8 cellular contexts compared by ENCODE assay signal in genomic region chr4:158778065-158778711, GRCh38. TPM values are rescaled to one million over a fixed set of nuclear protein-coding genes. Genes with fewer than 3 reads are reported as not detected.
DNase-seq lines count a peak whose midpoint lies in the region; ATAC-seq, FAIRE-seq and TF ChIP-seq lines count a peak whose summit lies in the region.

No MANE protein-coding gene starts in this region.

- H3K79me2 ChIP-seq in GM23338 (replicated peaks; ENCODE audit: insufficient read depth), result peaks cover 80% of the 10 kb centered on the region

- ATAC-seq in HG03135 (IDR thresholded peaks at IDR 0.05; ENCODE audit: unreplicated experiment), result peak; percentile 99
- no peak; the same call in 1 of the 3 replicates for ATAC-seq in SK-N-SH treated with all-trans-retinoic acid at 6 μM for 48 hours
- ATAC-seq in GM23338, result no peak

- peak overlapping the region; percentile 80 for H3K4me3 Mint-ChIP-seq in activated naive CD4-positive, alpha-beta T cell treated with anti-CD3 and anti-CD28 coated beads, Interleukin-2, amount 50 U/mL, for 24 hours
- H3K4me3 Mint-ChIP-seq in activated naive CD8-positive, alpha-beta T cell, result peak overlapping the region; percentile 42
- no peak overlapping the region for H3K4me3 Mint-ChIP-seq in GM23338

- H3K4me1 ChIP-seq in GM23338 (ENCODE audit: insufficient read depth), result peaks cover 10% of the 10 kb centered on the region; the same call in 1 of the 2 replicates

- H3K27me3 ChIP-seq in GM23338 (ENCODE audit: insufficient read depth), result no peaks in the 10 kb centered on the region

- H3K36me3 Mint-ChIP-seq in activated naive CD4-positive, alpha-beta T cell treated with anti-CD3 and anti-CD28 coated beads, Interleukin-2, amount 50 U/mL, for 24 hours, result no peaks in the 10 kb centered on the region
- no peaks in the 10 kb centered on the region for H3K36me3 Mint-ChIP-seq in activated naive CD8-positive, alpha-beta T cell
- H3K36me3 Mint-ChIP-seq in GM23338 (ENCODE audit: low read depth), result no peaks in the 10 kb centered on the region

- H3K4me2 ChIP-seq in GM23338, result no peak overlapping the region

- DNase-seq in activated naive CD4-positive, alpha-beta T cell treated with anti-CD3 and anti-CD28 coated beads, Interleukin-2, amount 50 U/mL, for 16 hours, result no peak
- DNase-seq in frontal cortex (ENCODE audit: low spot score in 2 of 2) (no peak), D721Med (ENCODE audit: insufficient read length, low spot score) (no peak), GM23338 (ENCODE audit: low spot score) (no peak)

- no peaks in the 10 kb centered on the region for H3K27me3 Mint-ChIP-seq in activated naive CD4-positive, alpha-beta T cell treated with anti-CD3 and anti-CD28 coated beads, Interleukin-2, amount 50 U/mL, for 24 hours
- H3K27me3 Mint-ChIP-seq in activated naive CD8-positive, alpha-beta T cell, result no peaks in the 10 kb centered on the region
- H3K27me3 Mint-ChIP-seq in GM23338 (ENCODE audit: insufficient read depth, low read depth, poor library complexity), result no peaks in the 10 kb centered on the region

- FAIRE-seq in frontal cortex (lab: Jason Lieb, UNC), result no peak
- FAIRE-seq in D721Med (lab: Jason Lieb, UNC), result no peak

- TF ChIP-seq CTCF in D721Med (IDR thresholded peaks at IDR 0.05; ENCODE audit: insufficient read depth, missing control alignments) (no peak), GM23338 (conservative IDR thresholded peaks at IDR 0.05; ENCODE audit: low read depth in 2 of 2) (no peak)

- no peaks in the 10 kb centered on the region for H3F3A ChIP-seq in GM23338 (replicated peaks; ENCODE audit: low read depth)

- no peak overlapping the region for H3K27ac ChIP-seq in GM23338 (ENCODE audit: low read depth)

- no peaks in the 10 kb centered on the region for H3K9me2 ChIP-seq in GM23338 (ENCODE audit: insufficient read depth)

- H3K4me1 Mint-ChIP-seq in activated naive CD4-positive, alpha-beta T cell treated with anti-CD3 and anti-CD28 coated beads, Interleukin-2, amount 50 U/mL, for 24 hours, result peaks cover 57% of the 10 kb centered on the region
- H3K4me1 Mint-ChIP-seq in activated naive CD8-positive, alpha-beta T cell (ENCODE audit: low read depth), result peaks cover 46% of the 10 kb centered on the region
- H3K4me1 Mint-ChIP-seq in GM23338, result peaks cover 42% of the 10 kb centered on the region

- no peaks in the 10 kb centered on the region for H3K9me3 Mint-ChIP-seq in activated naive CD4-positive, alpha-beta T cell treated with anti-CD3 and anti-CD28 coated beads, Interleukin-2, amount 50 U/mL, for 24 hours
- H3K9me3 Mint-ChIP-seq in activated naive CD8-positive, alpha-beta T cell (ENCODE audit: low read depth), result no peaks in the 10 kb centered on the region
- no peaks in the 10 kb centered on the region for H3K9me3 Mint-ChIP-seq in GM23338

- H2AFZ ChIP-seq in GM23338, result no peak overlapping the region

- H3K4me3 ChIP-seq in GM23338, result no peak overlapping the region

- peak overlapping the region; percentile 87 for H3K27ac Mint-ChIP-seq in activated naive CD4-positive, alpha-beta T cell treated with anti-CD3 and anti-CD28 coated beads, Interleukin-2, amount 50 U/mL, for 24 hours
- H3K27ac Mint-ChIP-seq in activated naive CD8-positive, alpha-beta T cell, result peak overlapping the region; percentile 74
- H3K27ac Mint-ChIP-seq in GM23338, result no peak overlapping the region

- no peaks in the 10 kb centered on the region for H3K36me3 ChIP-seq in GM23338 (ENCODE audit: insufficient read depth)

- 0 out of 2 replicates have a peak, but pooled peaks cover 4% of the 10 kb centered on the region for H4K20me1 ChIP-seq in GM23338 (replicated peaks; ENCODE audit: insufficient read depth)

TF ChIP-seq in SK-N-SH treated with all-trans-retinoic acid at 6 μM for 48 hours, 23 proteins besides CTCF, POLR2A, EP300 and RAD21 (continues in another document):
- TF ChIP-seq ZNF565 (CRISPR knock-in tag; conservative IDR thresholded peaks at IDR 0.05; ENCODE audit: low read depth) (no peak), ZNF8 (CRISPR knock-in tag; IDR thresholded peaks at IDR 0.05) (no peak), SNAI2 (CRISPR knock-in tag; IDR thresholded peaks at IDR 0.05) (no peak), PATZ1 (CRISPR knock-in tag; IDR thresholded peaks at IDR 0.05; ENCODE audit: borderline replicate concordance) (no peak), ESRRG (CRISPR knock-in tag; IDR thresholded peaks at IDR 0.05) (no peak), ZNF70 (CRISPR knock-in tag; IDR thresholded peaks at IDR 0.05) (no peak), CSRNP3 (CRISPR knock-in tag; IDR thresholded peaks at IDR 0.05) (no peak)

TF ChIP-seq in GM23338, 12 proteins besides CTCF, POLR2A, EP300 and RAD21 (continues in another document):
- no peak for TF ChIP-seq EZH2phosphoT487 (IDR thresholded peaks at IDR 0.05; ENCODE audit: unreplicated experiment)
- TF ChIP-seq ETS1 (IDR thresholded peaks at IDR 0.05), result no peak
- no peak for TF ChIP-seq ZNF114 (CRISPR knock-in tag; IDR thresholded peaks at IDR 0.05)
- TF ChIP-seq JUNB (IDR thresholded peaks at IDR 0.05; ENCODE audit: unreplicated experiment), result no peak
- TF ChIP-seq EZH2 (IDR thresholded peaks at IDR 0.05; ENCODE audit: low read depth, unreplicated experiment), result no peak
- no peak for TF ChIP-seq POLR2AphosphoS5 (IDR thresholded peaks at IDR 0.05; ENCODE audit: low read depth)
- no peak for TF ChIP-seq NANOG (IDR thresholded peaks at IDR 0.05; ENCODE audit: borderline replicate concordance)
- TF ChIP-seq CREB1 (CRISPR knock-in tag; IDR thresholded peaks at IDR 0.05; ENCODE audit: low read depth), result no peak

RNA-seq across cellular contexts. Expression of gene FNIP2, which starts 9.4 kb away (rescaled TPM):
- 63.2 TPM for total RNA-seq in frontal cortex
- total RNA-seq in GM23338 (2014; rRNA removed; shearing (Covaris generic)), result 17.2 and 32.4 TPM in 2 replicates
- 2.7 TPM in 2 replicates for polyA plus RNA-seq in GM23338 (2016; fragmentation: Nextera tagmentation; extraction: Ambion mirVana)

RNA-seq across cellular contexts. Expression of gene PPID, which starts 55.0 kb away (rescaled TPM):
- 28.9 TPM for total RNA-seq in frontal cortex
- total RNA-seq in GM23338 (2014; rRNA removed; shearing (Covaris generic)), result 52.5 and 56.6 TPM in 2 replicates
- 60.9 and 66.2 TPM in 2 replicates for polyA plus RNA-seq in GM23338 (2016; fragmentation: Nextera tagmentation; extraction: Ambion mirVana)
